ENCODE assay signal across 18 cellular contexts in genomic region chr1:202252271-202252670, GRCh38. TPM values are rescaled to one million over a fixed set of nuclear protein-coding genes. Genes with fewer than 3 reads are reported as not detected.
DNase-seq lines count a peak whose midpoint lies in the region; ATAC-seq and TF ChIP-seq lines count a peak whose summit lies in the region.
"Had no signal": no experiment of that assay in that cellular context is flagged by ENCODE, and none has a peak within 500 bp of the region (broad histone marks: within the 10 kb centered on the region; RNA-seq: fewer than 3 reads in every experiment).

No MANE protein-coding gene starts in this region.

- no peak overlapping the region for H2AK5ac ChIP-seq in H9 (ENCODE audit: insufficient read length, low read length)

- H3K4me2 ChIP-seq in H9 (ENCODE audit: insufficient read depth, insufficient read length, low read length): no peak overlapping the region
- H3K4me2 ChIP-seq: A549 had no signal

- no peak overlapping the region for H4K91ac ChIP-seq in H9 (ENCODE audit: insufficient read length, low read depth, low read length)

- H3K23ac ChIP-seq in H9 (ENCODE audit: insufficient read length, low read depth, low read length): no peak overlapping the region

- H3K18ac ChIP-seq in H9 (ENCODE audit: insufficient read length, low read depth, low read length): no peak overlapping the region

- DNase-seq in Right ventricle myocardium inferior (ENCODE audit: missing footprints) (peak; percentile 15), right atrium auricular region (ENCODE audit: low spot score) (no peak), H9 (peak; percentile 4), upper lobe of right lung (peak; percentile 23), DMS 273 (lab: John Stamatoyannopoulos, UW; ENCODE audit: unreplicated experiment) (no peak)
- no peak for DNase-seq in effector memory CD8-positive, alpha-beta T cell
- DNase-seq: DMS79 treated with DMSO at 0.1 percent for 48 hours, HFFc6, NCI-H1417, NCI-H187 treated with DMSO at 0.1 percent for 48 hours, NCI-H2227 treated with DMSO at 0.1 percent for 48 hours, NCI-H510A treated with DMSO at 0.1 percent for 48 hours, NCI-H774, SHP77 had no signal

- no peak overlapping the region for H3K4ac ChIP-seq in H9 (ENCODE audit: low read depth, low read length)

- H3K27me3 ChIP-seq in right atrium auricular region: no peaks in the 10 kb centered on the region
- H3K27me3 ChIP-seq in H9 (ENCODE audit: insufficient read depth, low read length): no peaks in the 10 kb centered on the region; the same call in 1 of the 2 replicates
- no peaks in the 10 kb centered on the region for H3K27me3 ChIP-seq in upper lobe of right lung

- H2BK15ac ChIP-seq in H9 (ENCODE audit: low read depth, low read length): no peak overlapping the region

- peaks cover 13% of the 10 kb centered on the region for H3K27me3 Mint-ChIP-seq in H9 (ENCODE audit: low read depth)
- peaks cover 0 to 24% of the 10 kb centered on the region in 2 donors for H3K27me3 Mint-ChIP-seq in effector memory CD8-positive, alpha-beta T cell

- H3K36me3 Mint-ChIP-seq in H9 (ENCODE audit: insufficient read depth in 1 of 3, low read depth in 3 of 3): no peaks in the 10 kb centered on the region
- H3K36me3 Mint-ChIP-seq in effector memory CD8-positive, alpha-beta T cell (ENCODE audit: insufficient read depth): peaks cover 3% of the 10 kb centered on the region

- H3K4me1 Mint-ChIP-seq in H9: peaks cover 9 to 25% of the 10 kb centered on the region in 2 experiments
- H3K4me1 Mint-ChIP-seq in effector memory CD8-positive, alpha-beta T cell (ENCODE audit: low read depth in 2 of 2): peaks cover 1 to 15% of the 10 kb centered on the region in 2 donors

- H2AFZ ChIP-seq in H9 (ENCODE audit: low read length): no peak overlapping the region

- H3K9me3 ChIP-seq in right atrium auricular region: no peaks in the 10 kb centered on the region
- no peaks in the 10 kb centered on the region for H3K9me3 ChIP-seq in H9 (ENCODE audit: control insufficient read depth, low read depth, low read length)
- H3K9me3 ChIP-seq in upper lobe of right lung: no peaks in the 10 kb centered on the region
- H3K9me3 ChIP-seq: A549 had no signal

- H2BK120ac ChIP-seq in H9 (ENCODE audit: low read depth, low read length, poor library complexity, severe bottlenecking): no peak overlapping the region

- H3K79me2 ChIP-seq in H9 (ENCODE audit: insufficient read depth, low read length): no peaks in the 10 kb centered on the region

- no peak overlapping the region for H4K8ac ChIP-seq in H9 (replicated peaks; ENCODE audit: insufficient read length, low read depth, low read length)

- H3K27ac ChIP-seq in right atrium auricular region (no peak overlapping the region), H9 (ENCODE audit: insufficient read length, low read depth, low read length) (no peak overlapping the region), upper lobe of right lung (no peak overlapping the region)
- H3K27ac ChIP-seq: A549 had no signal

- no peak overlapping the region for H3K4me3 ChIP-seq in right atrium auricular region
- H3K4me3 ChIP-seq in upper lobe of right lung: no peak overlapping the region
- H3K4me3 ChIP-seq: A549 had no signal

- no peak overlapping the region for H3K9ac ChIP-seq in H9 (ENCODE audit: extremely low read depth, insufficient read length, low read length)

- H3K36me3 ChIP-seq in right atrium auricular region (no peaks in the 10 kb centered on the region), upper lobe of right lung (no peaks in the 10 kb centered on the region)

- H3K4me1 ChIP-seq in right atrium auricular region (peaks cover 0 to 8% of the 10 kb centered on the region in 2 donors), H9 (ENCODE audit: insufficient read depth, low read length) (no peaks in the 10 kb centered on the region), upper lobe of right lung (no peaks in the 10 kb centered on the region)

- no peaks in the 10 kb centered on the region for H3K9me3 Mint-ChIP-seq in H9
- no peaks in the 10 kb centered on the region for H3K9me3 Mint-ChIP-seq in effector memory CD8-positive, alpha-beta T cell
- H3K9me3 Mint-ChIP-seq: HFFc6 had no signal

- H3K27ac Mint-ChIP-seq in H9: no peak overlapping the region
- H3K27ac Mint-ChIP-seq in effector memory CD8-positive, alpha-beta T cell: peak overlapping the region; percentile 42 to 80
- H3K27ac Mint-ChIP-seq: HFFc6 had no signal

- H2BK12ac ChIP-seq in H9 (ENCODE audit: insufficient read length, low read depth, low read length): no peak overlapping the region

- H3T11ph ChIP-seq in H9 (ENCODE audit: low read length): no peak overlapping the region

- H2BK20ac ChIP-seq in H9 (ENCODE audit: low read depth, low read length, poor library complexity, severe bottlenecking): no peak overlapping the region

- H4K5ac ChIP-seq in H9 (ENCODE audit: insufficient read length, low read depth, low read length): no peak overlapping the region

- H2BK5ac ChIP-seq in H9 (ENCODE audit: insufficient read length, low read length): no peak overlapping the region

- intact Hi-C loops in Right ventricle myocardium inferior (cut with DNase I): no loop called here
- intact Hi-C loops in upper lobe of right lung (cut with DNase I): no loop called here

- no peak overlapping the region for H3K56ac ChIP-seq in H9 (ENCODE audit: insufficient read length, low read depth, low read length)

- H4K20me1 ChIP-seq in H9 (ENCODE audit: control insufficient read depth, insufficient read depth, insufficient read length): no peaks in the 10 kb centered on the region

- no peak overlapping the region for H3K4me3 Mint-ChIP-seq in H9
- no peak overlapping the region for H3K4me3 Mint-ChIP-seq in effector memory CD8-positive, alpha-beta T cell
- H3K4me3 Mint-ChIP-seq: HFFc6 had no signal

- TF ChIP-seq CTCF in right atrium auricular region (IDR thresholded peaks at IDR 0.05) (no peak), H9 (conservative IDR thresholded peaks at IDR 0.05) (no peak), upper lobe of right lung (IDR thresholded peaks at IDR 0.05) (no peak)

- no CpG with 5 or more reads among the region's 1 CpG for WGBS in H9 (ENCODE audit: extremely low coverage, insufficient read length, low lambda C conversion rate)

- ATAC-seq in Right ventricle myocardium inferior (no peak), upper lobe of right lung (no peak), esophagus mucosa (no peak)
- no peak for ATAC-seq in effector memory CD8-positive, alpha-beta T cell (replicated peaks)
- ATAC-seq: A549 had no signal

- H3K14ac ChIP-seq in H9 (ENCODE audit: insufficient read depth, low read length): no peak overlapping the region

- H3K79me1 ChIP-seq in H9 (ENCODE audit: insufficient read depth, low read depth, low read length, poor library complexity, severe bottlenecking): no peaks in the 10 kb centered on the region

- no peaks in the 10 kb centered on the region for H3K23me2 ChIP-seq in H9 (ENCODE audit: insufficient read length, low read depth, low read length, poor library complexity, severe bottlenecking)

RNA-seq across cellular contexts. Expression of gene LGR6, which starts 58.7 kb away (rescaled TPM):
- total RNA-seq in Right ventricle myocardium inferior: 4.1 TPM
- total RNA-seq in right atrium auricular region: 10 to 100 TPM in 1 of 2 donors, 1 to 10 TPM in 1; 5.5 to 17.0 TPM
- total RNA-seq in H9 (2021): 0.66 and 1.0 TPM in 2 replicates
- total RNA-seq in upper lobe of right lung: 1.8 TPM
- 2.7 TPM for total RNA-seq in esophagus mucosa
- total RNA-seq: HFFc6, M059J, OCI-LY7 had no signal

Comparison
In these comparisons a context has a peak if more than half of its experiments do, and no peak if none do; other contexts are left out.
1. DNase-seq: peak in Right ventricle myocardium inferior (single experiment), H9 (single experiment) and upper lobe of right lung (single experiment); none in right atrium auricular region (single experiment), effector memory CD8-positive, alpha-beta T cell (0 of 3) and DMS 273 (single experiment).
2. H3K27ac Mint-ChIP-seq: peak in effector memory CD8-positive, alpha-beta T cell (2 of 2); none in H9 (0 of 3).